ENCODE assay signal across 1 cellular context in genomic region chr16:28951410-28951943, GRCh38.
TF ChIP-seq lines count a peak whose summit lies in the region.

No MANE protein-coding gene starts in this region.

TF ChIP-seq in HepG2, 621 proteins besides CTCF, POLR2A, EP300 and RAD21 (continued from another document):
- TF ChIP-seq, protein P1, sequence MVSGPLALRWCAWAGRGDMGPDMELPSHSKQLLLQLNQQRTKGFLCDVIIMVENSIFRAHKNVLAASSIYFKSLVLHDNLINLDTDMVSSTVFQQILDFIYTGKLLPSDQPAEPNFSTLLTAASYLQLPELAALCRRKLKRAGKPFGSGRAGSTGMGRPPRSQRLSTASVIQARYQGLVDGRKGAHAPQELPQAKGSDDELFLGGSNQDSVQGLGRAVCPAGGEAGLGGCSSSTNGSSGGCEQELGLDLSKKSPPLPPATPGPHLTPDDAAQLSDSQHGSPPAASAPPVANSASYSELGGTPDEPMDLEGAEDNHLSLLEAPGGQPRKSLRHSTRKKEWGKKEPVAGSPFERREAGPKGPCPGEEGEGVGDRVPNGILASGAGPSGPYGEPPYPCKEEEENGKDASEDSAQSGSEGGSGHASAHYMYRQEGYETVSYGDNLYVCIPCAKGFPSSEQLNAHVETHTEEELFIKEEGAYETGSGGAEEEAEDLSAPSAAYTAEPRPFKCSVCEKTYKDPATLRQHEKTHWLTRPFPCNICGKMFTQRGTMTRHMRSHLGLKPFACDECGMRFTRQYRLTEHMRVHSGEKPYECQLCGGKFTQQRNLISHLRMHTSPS (CRISPR knock-in tag; IDR thresholded peaks at IDR 0.05; ENCODE audit: low read depth) = no peak
- TF ChIP-seq ZNF703 (CRISPR knock-in tag; IDR thresholded peaks at IDR 0.05; ENCODE audit: borderline replicate concordance) (no peak), ZNF556 (CRISPR knock-in tag; IDR thresholded peaks at IDR 0.05; ENCODE audit: borderline replicate concordance) (no peak), BRCA1 (CRISPR knock-in tag; IDR thresholded peaks at IDR 0.05) (no peak), ZNF446 (CRISPR knock-in tag; IDR thresholded peaks at IDR 0.05) (0 out of 2 replicates have a peak, but pooled peaks have one; percentile 6)
- TF ChIP-seq, protein P2, sequence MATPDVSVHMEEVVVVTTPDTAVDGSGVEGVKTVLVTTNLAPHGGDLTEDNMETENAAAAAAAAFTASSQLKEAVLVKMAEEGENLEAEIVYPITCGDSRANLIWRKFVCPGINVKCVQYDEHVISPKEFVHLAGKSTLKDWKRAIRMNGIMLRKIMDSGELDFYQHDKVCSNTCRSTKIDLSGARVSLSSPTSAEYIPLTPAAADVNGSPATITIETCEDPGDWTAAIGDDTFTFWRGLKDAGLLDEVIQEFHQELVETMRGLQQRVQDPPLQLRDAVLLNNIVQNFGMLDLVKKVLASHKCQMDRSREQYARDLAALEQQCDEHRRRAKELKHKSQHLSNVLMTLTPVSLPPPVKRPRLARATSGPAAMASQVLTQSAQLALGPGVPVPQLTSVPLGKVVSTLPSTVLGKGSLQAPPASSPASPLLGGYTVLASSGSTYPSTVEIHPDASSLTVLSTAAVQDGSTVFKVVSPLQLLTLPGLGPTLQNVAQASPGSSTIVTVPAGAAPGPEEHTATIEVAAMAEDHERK (CRISPR knock-in tag; IDR thresholded peaks at IDR 0.05; ENCODE audit: low read depth) = no peak
